ENCODE assay signal across 9 cellular contexts in the genomic region with DNA sequence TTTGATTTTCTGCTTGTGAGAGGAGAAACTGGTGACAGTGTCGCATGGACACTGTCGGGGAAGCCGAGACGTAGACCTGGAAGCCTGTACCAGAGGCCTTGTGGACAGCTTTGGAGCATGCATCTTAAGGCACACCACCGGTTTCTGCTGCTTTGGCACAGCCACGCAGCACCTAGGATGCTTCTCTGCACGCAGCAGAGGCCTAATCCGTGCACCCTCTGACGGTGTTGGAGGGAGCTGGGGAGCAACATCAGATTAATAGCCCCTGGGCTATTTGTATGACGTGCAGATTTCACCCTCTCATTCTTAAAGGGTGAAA. TPM values are rescaled to one million over a fixed set of nuclear protein-coding genes. Genes with fewer than 3 reads are reported as not detected.
DNase-seq lines count a peak whose midpoint lies in the region; ATAC-seq lines count a peak whose summit lies in the region.
"Had no signal": no experiment of that assay in that cellular context is flagged by ENCODE, and none has a peak within 500 bp of the region (broad histone marks: within the 10 kb centered on the region; RNA-seq: fewer than 3 reads in every experiment).

No MANE protein-coding gene starts in this region.

- H3K9me3 Mint-ChIP-seq in CD4-positive, alpha-beta memory T cell, result peaks cover 0 to 2% (median 0%) of the 10 kb centered on the region in 8 donors
- H3K9me3 Mint-ChIP-seq in activated T-helper 2 cell treated with anti-CD3 and anti-CD28 coated beads, Interferon-gamma antibody, Interleukin-2, Interleukin-4, amounts not matched to agents 10 μg/mL and 5 μg/mL and 100 μg/mL, durations not matched to agents 14 hours and 24 hours and 36 hours, result no peaks in the 10 kb centered on the region

- no peak overlapping the region for H3K4me3 ChIP-seq in CD4-positive, alpha-beta memory T cell (ENCODE audit: low read length in 2 of 2)
- H3K4me3 ChIP-seq in iPS-18c (ENCODE audit: insufficient read depth, low read depth, low read length), result peak overlapping the region; percentile 86

- peaks cover 9 to 27% (median 11%) of the 10 kb centered on the region in 4 donors for H3K4me1 Mint-ChIP-seq in CD4-positive, alpha-beta memory T cell
- peaks cover 3% of the 10 kb centered on the region for H3K4me1 Mint-ChIP-seq in activated T-helper 2 cell treated with anti-CD3 and anti-CD28 coated beads, Interferon-gamma antibody, Interleukin-2, Interleukin-4, amounts not matched to agents 10 μg/mL and 5 μg/mL and 100 μg/mL, durations not matched to agents 14 hours and 24 hours and 36 hours (ENCODE audit: low read depth)

- CTCF ChIA-PET in CD4-positive, alpha-beta memory T cell (lab: Charles Lee; ENCODE audit: partially characterized antibody), result interaction anchor here (1.2 to 5.4 kb wide), 8 partner anchors 8 to 461 kb away, joined by 3 to 44 read pairs (median 6); no protein-coding TSS in a partner anchor

- no peaks in the 10 kb centered on the region for H3K27me3 Mint-ChIP-seq in CD4-positive, alpha-beta memory T cell
- no peaks in the 10 kb centered on the region for H3K27me3 Mint-ChIP-seq in activated T-helper 2 cell treated with anti-CD3 and anti-CD28 coated beads, Interferon-gamma antibody, Interleukin-2, Interleukin-4, amounts not matched to agents 10 μg/mL and 5 μg/mL and 100 μg/mL, durations not matched to agents 14 hours and 24 hours and 36 hours (ENCODE audit: low read depth)

- no peaks in the 10 kb centered on the region for H3K36me3 Mint-ChIP-seq in CD4-positive, alpha-beta memory T cell
- H3K36me3 Mint-ChIP-seq in activated T-helper 2 cell treated with anti-CD3 and anti-CD28 coated beads, Interferon-gamma antibody, Interleukin-2, Interleukin-4, amounts not matched to agents 10 μg/mL and 5 μg/mL and 100 μg/mL, durations not matched to agents 14 hours and 24 hours and 36 hours (ENCODE audit: low read depth), result no peaks in the 10 kb centered on the region

- H3K27me3 ChIP-seq in CD4-positive, alpha-beta memory T cell (ENCODE audit: insufficient read depth, low read length), result no peaks in the 10 kb centered on the region

- intact Hi-C loops in CD4-positive, alpha-beta memory T cell (cut with micrococcal nuclease), result loop anchor here (2.0 to 5.0 kb wide), 2 partner anchors 186 to 534 kb away; no protein-coding TSS in a partner anchor
- intact Hi-C loops in activated T-helper 2 cell treated with anti-CD3 and anti-CD28 coated beads, Interferon-gamma antibody, Interleukin-2, Interleukin-4, amounts not matched to agents 10 μg/mL and 5 μg/mL and 100 μg/mL, durations not matched to agents 14 hours and 24 hours and 36 hours (cut with micrococcal nuclease), result loop anchor here (2.0 to 5.0 kb wide), 5 partner anchors 184 to 824 kb away; a partner anchor contains a TSS

- no peaks in the 10 kb centered on the region for H3K9me3 ChIP-seq in CD4-positive, alpha-beta memory T cell (ENCODE audit: control insufficient read depth in 1 of 2, low read length in 2 of 2)
- no peaks in the 10 kb centered on the region for H3K9me3 ChIP-seq in iPS-18c (ENCODE audit: control insufficient read depth, insufficient read depth, low read length)

- H3K4me1 ChIP-seq in CD4-positive, alpha-beta memory T cell (ENCODE audit: insufficient read depth, low read length), result peaks cover 16% of the 10 kb centered on the region

- H3K36me3 ChIP-seq in CD4-positive, alpha-beta memory T cell (ENCODE audit: insufficient read depth, low read length), result no peaks in the 10 kb centered on the region

- peak overlapping the region in 3 of 7 donors; percentile 50 to 85 (median 72) for H3K27ac Mint-ChIP-seq in CD4-positive, alpha-beta memory T cell
- H3K27ac Mint-ChIP-seq in activated T-helper 2 cell treated with anti-CD3 and anti-CD28 coated beads, Interferon-gamma antibody, Interleukin-2, Interleukin-4, amounts not matched to agents 10 μg/mL and 5 μg/mL and 100 μg/mL, durations not matched to agents 14 hours and 24 hours and 36 hours, result no peak overlapping the region

- peak; percentile 36 for ATAC-seq in GM19351 (IDR thresholded peaks at IDR 0.05; ENCODE audit: unreplicated experiment)
- ATAC-seq in HG03342 (IDR thresholded peaks at IDR 0.05; ENCODE audit: unreplicated experiment), result peak; percentile 39

- peak overlapping the region; percentile 85 to 95 (median 92) for H3K4me3 Mint-ChIP-seq in CD4-positive, alpha-beta memory T cell
- peak overlapping the region; percentile 87 for H3K4me3 Mint-ChIP-seq in activated T-helper 2 cell treated with anti-CD3 and anti-CD28 coated beads, Interferon-gamma antibody, Interleukin-2, Interleukin-4, amounts not matched to agents 10 μg/mL and 5 μg/mL and 100 μg/mL, durations not matched to agents 14 hours and 24 hours and 36 hours (ENCODE audit: low read depth)

- no peak overlapping the region for H3K27ac ChIP-seq in CD4-positive, alpha-beta memory T cell (ENCODE audit: low read depth, low read length)

- peak in 3 of 5 donors; percentile 0 to 9 (median 7) for DNase-seq in CD4-positive, alpha-beta memory T cell
- DNase-seq in activated T-helper 2 cell treated with anti-CD3 and anti-CD28 coated beads, Interferon-gamma antibody, Interleukin-2, Interleukin-4, amounts not matched to agents 10 μg/mL and 5 μg/mL and 100 μg/mL, durations not matched to agents 14 hours and 24 hours and 36 hours (ENCODE audit: low spot score), result no peak
- DNase-seq in superior temporal gyrus (ENCODE audit: extremely low spot score) (peak; percentile 52), A172 (ENCODE audit: low spot score) (no peak)
- DNase-seq in central memory CD4-positive, alpha-beta T cell, result no peak

- POLR2A ChIA-PET in CD4-positive, alpha-beta memory T cell (lab: Charles Lee; ENCODE audit: partially characterized antibody), result no interaction called here

RNA-seq across cellular contexts. Expression of a gene that starts 30.3 kb away (rescaled TPM):
- not detected for total RNA-seq in CD4-positive, alpha-beta memory T cell
- polyA plus RNA-seq in CD4-positive, alpha-beta memory T cell, result under 1 TPM in 1 of 2 donors, not detected in 1; 0.16 TPM
- not detected in 2 replicates for total RNA-seq in activated T-helper 2 cell treated with anti-CD3 and anti-CD28 coated beads, Interferon-gamma antibody, Interleukin-2, Interleukin-4, amounts not matched to agents 10 μg/mL and 5 μg/mL and 100 μg/mL, durations not matched to agents 14 hours and 24 hours and 36 hours
- not detected in 2 replicates for total RNA-seq in A172 (2014; rRNA removed; shearing (Covaris generic))
- total RNA-seq: SK-MEL-5 had no signal

RNA-seq across cellular contexts. Expression of a gene that starts 46.5 kb away (rescaled TPM):
- total RNA-seq in CD4-positive, alpha-beta memory T cell, result not detected
- not detected for polyA plus RNA-seq in CD4-positive, alpha-beta memory T cell
- not detected in 2 replicates for total RNA-seq in activated T-helper 2 cell treated with anti-CD3 and anti-CD28 coated beads, Interferon-gamma antibody, Interleukin-2, Interleukin-4, amounts not matched to agents 10 μg/mL and 5 μg/mL and 100 μg/mL, durations not matched to agents 14 hours and 24 hours and 36 hours
- total RNA-seq in A172 (2014; rRNA removed; shearing (Covaris generic)), result not detected in 2 replicates
- total RNA-seq: SK-MEL-5 had no signal

Comparison
In these comparisons a context has a peak if more than half of its experiments do, and no peak if none do; other contexts are left out.
1. DNase-seq: peak in CD4-positive, alpha-beta memory T cell (3 of 5) and superior temporal gyrus (single experiment); none in activated T-helper 2 cell treated with anti-CD3 and anti-CD28 coated beads, Interferon-gamma antibody, Interleukin-2, Interleukin-4, amounts not matched to agents 10 μg/mL and 5 μg/mL and 100 μg/mL, durations not matched to agents 14 hours and 24 hours and 36 hours (single experiment), A172 (single experiment) and central memory CD4-positive, alpha-beta T cell (single experiment).